ENCODE assay signal across 1 cellular context in genomic region chr13:109779074-109779473, GRCh38.
TF ChIP-seq lines count a peak whose summit lies in the region.

No MANE protein-coding gene starts in this region.

TF ChIP-seq in WTC11, 78 proteins besides CTCF, POLR2A, EP300 and RAD21 (continued from another document):
- TF ChIP-seq ERG (CRISPR knock-in tag; IDR thresholded peaks at IDR 0.05) (no peak), GTF2I (CRISPR knock-in tag; conservative IDR thresholded peaks at IDR 0.05) (no peak), CBFB (CRISPR knock-in tag; IDR thresholded peaks at IDR 0.05; ENCODE audit: low read depth) (no peak), CREM (CRISPR knock-in tag; IDR thresholded peaks at IDR 0.05) (no peak), AR (CRISPR knock-in tag; IDR thresholded peaks at IDR 0.05) (no peak), TEAD4 (CRISPR knock-in tag; IDR thresholded peaks at IDR 0.05) (no peak), ELF4 (CRISPR knock-in tag; IDR thresholded peaks at IDR 0.05; ENCODE audit: low read depth) (no peak), RORB (CRISPR knock-in tag; IDR thresholded peaks at IDR 0.05) (no peak), ETV6 (CRISPR knock-in tag; IDR thresholded peaks at IDR 0.05) (no peak)
